In genomic region chr1:97143236-97143882, GRCh38 we compare ENCODE assay signal across 23 cellular contexts.
A peak's percentile ranks its signal among the peaks of the same experiment; 100 is the strongest.
DNase-seq lines count a peak whose midpoint lies in the region; ATAC-seq and TF ChIP-seq lines count a peak whose summit lies in the region.
"Had no signal": no experiment of that assay in that cellular context is flagged by ENCODE, and none has a peak within 500 bp of the region (broad histone marks: within the 10 kb centered on the region; RNA-seq: fewer than 3 reads in every experiment).

No MANE protein-coding gene starts in this region.

- peak overlapping the region; percentile 77 for H3K27ac ChIP-seq in osteoblast (ENCODE audit: low read depth, low read length)
- H3K27ac ChIP-seq in substantia nigra (ENCODE audit: low read depth, low read length, poor library complexity, severe bottlenecking): no peak overlapping the region
- H3K27ac ChIP-seq: body of pancreas, coronary artery, KMS-11, prostate gland, spleen, WERI-Rb-1 had no signal

- no peak overlapping the region for H3K4me3 ChIP-seq in cardiac fibroblast (replicated peaks in 1 of 2; ENCODE audit: low read depth in 2 of 2, low read length in 2 of 2)
- H3K4me3 ChIP-seq in osteoblast (ENCODE audit: insufficient read depth, low read length): no peak overlapping the region
- no peak overlapping the region for H3K4me3 ChIP-seq in H7 (ENCODE audit: insufficient read depth, low read depth, low read length)
- H3K4me3 ChIP-seq: body of pancreas, coronary artery, prostate gland, spleen had no signal

- H2AFZ ChIP-seq in osteoblast (ENCODE audit: low read length): no peak overlapping the region

- H3K36me3 ChIP-seq in osteoblast (ENCODE audit: insufficient read depth, low read length) (no peaks in the 10 kb centered on the region), H7 (replicated peaks; ENCODE audit: control insufficient read depth, insufficient read depth, low read length) (no peaks in the 10 kb centered on the region)
- H3K36me3 ChIP-seq: prostate gland, spleen, WERI-Rb-1 had no signal

- H3K4me2 ChIP-seq in osteoblast (ENCODE audit: insufficient read depth, low read length): peak overlapping the region; percentile 66
- H3K4me2 ChIP-seq: KMS-11 had no signal

- no peak for TF ChIP-seq CTCF in cardiac fibroblast (IDR thresholded peaks at IDR 0.05; ENCODE audit: low read depth, low read length)
- TF ChIP-seq CTCF in osteoblast (IDR thresholded peaks at IDR 0.05; ENCODE audit: extremely low read depth, low read depth, low read length): no peak

- no peak for ATAC-seq in GM18517 (IDR thresholded peaks at IDR 0.05; ENCODE audit: unreplicated experiment)
- ATAC-seq: body of pancreas; natural killer cell treated with Interleukin-12 subunit alpha and Interleukin-12 subunit beta and Interleukin-15 and Interleukin-18, amount 100 ng/mL, for 72 hours; T-helper 17 cell had no signal

- H3K79me2 ChIP-seq in osteoblast (ENCODE audit: insufficient read depth, low read length): no peaks in the 10 kb centered on the region

- no peaks in the 10 kb centered on the region for H4K20me1 ChIP-seq in osteoblast (ENCODE audit: insufficient read depth, low read length)

- DNase-seq in Daoy (ENCODE audit: low read depth): peak; percentile 32
- DNase-seq in NCI-H226: peak; percentile 70
- peak; percentile 17 to 73 for DNase-seq in cardiac fibroblast (ENCODE audit: low read depth in 2 of 2)
- no peak for DNase-seq in osteoblast (ENCODE audit: insufficient read length, low spot score, missing footprints)
- no peak for DNase-seq in H7
- no peak for DNase-seq in RKO (ENCODE audit: low spot score)
- DNase-seq in substantia nigra (lab: John Stamatoyannopoulos, UW): no peak
- DNase-seq: activated CD4-positive, alpha-beta T cell treated with anti-CD3 and anti-CD28 coated beads, Interleukin-2, amount 50 U/mL, for 4 hours; activated gamma-delta T cell treated with Interleukin-2 at 50 U/mL for 16 hours; body of pancreas; CD4-positive, alpha-beta memory T cell; NCI-H1105; NCI-H526; SIG-M5; spleen; stimulated activated CD8-positive, alpha-beta memory T cell treated with anti-CD3 and anti-CD28 coated beads, Interleukin-4, amount 100 ng/mL, for 48 hours; T-helper 17 cell; WERI-Rb-1 had no signal

- H3K4me1 ChIP-seq in osteoblast (ENCODE audit: insufficient read depth, low read length): peaks cover 49% of the 10 kb centered on the region
- H3K4me1 ChIP-seq: prostate gland had no signal

- H3K27me3 ChIP-seq in osteoblast (ENCODE audit: insufficient read depth, low read length): no peaks in the 10 kb centered on the region
- H3K27me3 ChIP-seq in H7 (ENCODE audit: control insufficient read depth, insufficient read depth, low read length): no peaks in the 10 kb centered on the region
- H3K27me3 ChIP-seq: body of pancreas, spleen had no signal

- no peaks in the 10 kb centered on the region for H3K9me3 ChIP-seq in osteoblast (ENCODE audit: low read depth, low read length)
- H3K9me3 ChIP-seq: body of pancreas, prostate gland, spleen had no signal

Comparison
In these comparisons a context has a peak if more than half of its experiments do, and no peak if none do; other contexts are left out.
1. DNase-seq: peak in Daoy (single experiment), NCI-H226 (single experiment) and cardiac fibroblast (2 of 2); none in osteoblast (single experiment), H7 (single experiment), RKO (single experiment) and substantia nigra (0 of 49).